In the genomic region with DNA sequence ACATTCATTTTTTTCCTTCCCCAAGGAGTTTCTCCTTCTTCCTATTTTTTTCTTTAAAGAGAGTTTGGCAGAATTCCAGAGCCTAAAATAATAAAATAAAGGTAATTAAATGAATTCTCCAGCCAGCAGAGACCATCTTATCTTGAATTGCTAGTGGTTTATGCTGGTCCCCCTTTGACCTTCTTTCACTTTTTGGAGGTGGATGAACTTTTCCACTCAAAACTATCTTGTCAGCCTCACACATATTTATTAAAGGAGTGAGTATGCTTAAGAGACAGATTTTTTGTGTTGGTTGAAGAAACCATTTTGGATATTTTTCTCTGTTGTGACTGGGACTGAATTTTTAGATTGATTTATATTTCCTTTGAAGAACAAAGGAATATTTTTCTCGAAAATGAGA, we compare ENCODE assay signal across 12 cellular contexts.
"Had no signal": no experiment of that assay in that cellular context is flagged by ENCODE, and none has a peak within 500 bp of the region (broad histone marks: within the 10 kb centered on the region; RNA-seq: fewer than 3 reads in every experiment).

No MANE protein-coding gene starts in this region.

- DNase-seq: activated CD4-positive, alpha-beta memory T cell treated with anti-CD3 and anti-CD28 coated beads, Interleukin-2, amount 10 ng/mL, durations not matched to agents 7 days and 5 days; activated CD4-positive, alpha-beta T cell treated with anti-CD3 and anti-CD28 coated beads for 4 hours; activated naive CD4-positive, alpha-beta T cell treated with anti-CD3 and anti-CD28 coated beads, Interleukin-2, amount 10 ng/mL, durations not matched to agents 7 days and 5 days; activated T-cell treated with anti-CD3 and anti-CD28 coated beads, Interleukin-2, amount 50 U/mL, for 24 hours; kidney; left ventricle myocardium inferior; stimulated activated CD4-positive, alpha-beta T cell treated with anti-CD3 and anti-CD28 coated beads, Interleukin-12 subunit alpha, Interleukin-12 subunit beta, amount 100 ng/mL, for 4 hours; stimulated activated CD4-positive, alpha-beta T cell treated with anti-CD3 and anti-CD28 coated beads, Interleukin-2, amount 100 ng/mL, for 24 hours; stomach; T-helper 1 cell had no signal

- H3K36me3 ChIP-seq: cardiac muscle cell, left ventricle myocardium inferior had no signal

- H3K27me3 ChIP-seq: cardiac muscle cell, stomach had no signal

- H3K4me3 ChIP-seq: cardiac muscle cell, left ventricle myocardium inferior, stomach had no signal

- H3K27ac ChIP-seq: cardiac muscle cell, stomach had no signal

- H3K4me3 Mint-ChIP-seq: activated CD4-positive, alpha-beta memory T cell treated with anti-CD3 and anti-CD28 coated beads, Interleukin-2, amount 10 ng/mL, durations not matched to agents 7 days and 5 days; activated naive CD4-positive, alpha-beta T cell treated with anti-CD3 and anti-CD28 coated beads, Interleukin-2, amount 10 ng/mL, durations not matched to agents 7 days and 5 days; activated T-cell treated with anti-CD3 and anti-CD28 coated beads, Interleukin-2, amount 50 U/mL, for 24 hours; memory B cell had no signal

- H3K4me1 Mint-ChIP-seq: activated CD4-positive, alpha-beta memory T cell treated with anti-CD3 and anti-CD28 coated beads, Interleukin-2, amount 10 ng/mL, durations not matched to agents 7 days and 5 days had no signal

- H3K27me3 Mint-ChIP-seq: activated CD4-positive, alpha-beta memory T cell treated with anti-CD3 and anti-CD28 coated beads, Interleukin-2, amount 10 ng/mL, durations not matched to agents 7 days and 5 days; activated naive CD4-positive, alpha-beta T cell treated with anti-CD3 and anti-CD28 coated beads, Interleukin-2, amount 10 ng/mL, durations not matched to agents 7 days and 5 days; activated T-cell treated with anti-CD3 and anti-CD28 coated beads, Interleukin-2, amount 50 U/mL, for 24 hours; memory B cell had no signal

- H3K27ac Mint-ChIP-seq: activated CD4-positive, alpha-beta memory T cell treated with anti-CD3 and anti-CD28 coated beads, Interleukin-2, amount 10 ng/mL, durations not matched to agents 7 days and 5 days; activated naive CD4-positive, alpha-beta T cell treated with anti-CD3 and anti-CD28 coated beads, Interleukin-2, amount 10 ng/mL, durations not matched to agents 7 days and 5 days; activated T-cell treated with anti-CD3 and anti-CD28 coated beads, Interleukin-2, amount 50 U/mL, for 24 hours; memory B cell had no signal

- H3K9me3 Mint-ChIP-seq: activated naive CD4-positive, alpha-beta T cell treated with anti-CD3 and anti-CD28 coated beads, Interleukin-2, amount 10 ng/mL, durations not matched to agents 7 days and 5 days; activated T-cell treated with anti-CD3 and anti-CD28 coated beads, Interleukin-2, amount 50 U/mL, for 24 hours; memory B cell had no signal

- H3K9me3 ChIP-seq: stomach had no signal
